In the genomic region with DNA sequence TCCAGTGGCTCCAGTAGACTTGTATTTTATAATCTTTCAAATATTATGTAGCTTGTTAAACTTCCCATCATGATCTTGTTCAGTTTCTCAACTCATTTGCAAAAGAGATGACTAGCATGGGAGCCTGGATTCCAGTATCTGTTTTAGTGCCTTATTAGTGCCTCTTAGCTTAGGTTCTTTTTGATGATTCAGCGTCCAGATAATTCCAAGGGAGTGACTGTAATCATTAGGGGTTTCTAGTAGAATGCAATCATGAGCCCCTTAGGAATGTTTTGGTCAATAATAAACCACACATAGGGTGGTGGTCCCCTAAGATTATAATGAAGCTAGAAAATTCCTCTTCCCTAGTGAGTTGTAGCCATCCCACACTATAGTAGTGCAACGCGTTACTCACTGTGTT, we compare ENCODE assay signal across 11 cellular contexts. TPM values are rescaled to one million over a fixed set of nuclear protein-coding genes. Genes with fewer than 3 reads are reported as not detected.
DNase-seq lines count a peak whose midpoint lies in the region; ATAC-seq and TF ChIP-seq lines count a peak whose summit lies in the region.
"Had no signal": no experiment of that assay in that cellular context is flagged by ENCODE, and none has a peak within 500 bp of the region (broad histone marks: within the 10 kb centered on the region; RNA-seq: fewer than 3 reads in every experiment).

No MANE protein-coding gene starts in this region.

- DNase-seq in Caki2 (ENCODE audit: low read depth): peak; percentile 80
- DNase-seq in M059J (ENCODE audit: low read depth): peak; percentile 94
- DNase-seq in colonic mucosa: no peak
- no peak for DNase-seq in NCI-H2171 (lab: John Stamatoyannopoulos, UW)
- DNase-seq in hepatic stellate cell (ENCODE audit: low spot score): no peak
- DNase-seq in activated naive CD8-positive, alpha-beta T cell treated with anti-CD3 and anti-CD28 coated beads for 36 hours: no peak
- DNase-seq: NCI-H1048, ovary had no signal

- H3K4me1 ChIP-seq in colonic mucosa: peaks cover 15% of the 10 kb centered on the region

- peak overlapping the region; percentile 11 to 78 (median 71) for H3K27ac Mint-ChIP-seq in nephron
- no peak overlapping the region for H3K27ac Mint-ChIP-seq in activated naive CD8-positive, alpha-beta T cell treated with anti-CD3 and anti-CD28 coated beads for 36 hours

- H3K27me3 ChIP-seq in colonic mucosa: no peaks in the 10 kb centered on the region
- H3K27me3 ChIP-seq: ovary, tibial nerve had no signal

- no peaks in the 10 kb centered on the region for H3K27me3 Mint-ChIP-seq in nephron (ENCODE audit: low read depth)
- no peaks in the 10 kb centered on the region for H3K27me3 Mint-ChIP-seq in activated naive CD8-positive, alpha-beta T cell treated with anti-CD3 and anti-CD28 coated beads for 36 hours

- no peaks in the 10 kb centered on the region for H3K36me3 ChIP-seq in colonic mucosa
- H3K36me3 ChIP-seq: ovary, tibial nerve had no signal

- H3K4me3 Mint-ChIP-seq in nephron: peak overlapping the region in 1 of 3 experiments; percentile 6
- no peak overlapping the region for H3K4me3 Mint-ChIP-seq in activated naive CD8-positive, alpha-beta T cell treated with anti-CD3 and anti-CD28 coated beads for 36 hours

- H3K4me1 Mint-ChIP-seq in nephron: peaks cover 37% of the 10 kb centered on the region
- H3K4me1 Mint-ChIP-seq in activated naive CD8-positive, alpha-beta T cell treated with anti-CD3 and anti-CD28 coated beads for 36 hours: peaks cover 50% of the 10 kb centered on the region

- no peak overlapping the region for H3K4me3 ChIP-seq in colonic mucosa
- H3K4me3 ChIP-seq: ovary, tibial nerve had no signal

- intact Hi-C loops in colonic mucosa (cut with DNase I): no loop called here

- H3K9me3 Mint-ChIP-seq in nephron: no peaks in the 10 kb centered on the region
- no peaks in the 10 kb centered on the region for H3K9me3 Mint-ChIP-seq in activated naive CD8-positive, alpha-beta T cell treated with anti-CD3 and anti-CD28 coated beads for 36 hours

- no peak for ATAC-seq in HG02970 (IDR thresholded peaks at IDR 0.05; ENCODE audit: low FRiP score, unreplicated experiment)

- in situ Hi-C loops in Caki2 (cut with HindIII; ENCODE audit: low pct_unique_long_range_greater_than_20kb, low sequenced_read_pairs): no loop called here

- no peaks in the 10 kb centered on the region for H3K36me3 Mint-ChIP-seq in nephron (ENCODE audit: low read depth)
- H3K36me3 Mint-ChIP-seq in activated naive CD8-positive, alpha-beta T cell treated with anti-CD3 and anti-CD28 coated beads for 36 hours: peaks cover 5% of the 10 kb centered on the region

- TF ChIP-seq CTCF in colonic mucosa (IDR thresholded peaks at IDR 0.05): no peak
- no peak for TF ChIP-seq CTCF in nephron (IDR thresholded peaks at IDR 0.05; ENCODE audit: unreplicated experiment in 3 of 3)

- no peaks in the 10 kb centered on the region for H3K9me3 ChIP-seq in colonic mucosa
- H3K9me3 ChIP-seq: ovary, tibial nerve had no signal

- peak overlapping the region; percentile 42 for H3K27ac ChIP-seq in colonic mucosa
- H3K27ac ChIP-seq: ovary had no signal

- H3K9ac ChIP-seq in colonic mucosa (ENCODE audit: low read depth in 2 of 2, low read length in 2 of 2): no peak overlapping the region

RNA-seq across cellular contexts. Expression of a gene that starts 7.0 kb away (rescaled TPM):
- 46.0 and 53.2 TPM in 2 replicates for total RNA-seq in Caki2 (2014; rRNA removed; shearing (Covaris generic); ENCODE audit: low replicate concordance)
- 28.8 and 33.4 TPM in 2 replicates for total RNA-seq in M059J (2014; rRNA removed; shearing (Covaris generic))
- total RNA-seq in colonic mucosa: 100 to 1,000 TPM in 1 of 2 donors, 10 to 100 TPM in 1; 83.1 to 146 TPM
- 10 to 100 TPM; 35.0 to 35.7 TPM for total RNA-seq in activated naive CD8-positive, alpha-beta T cell treated with anti-CD3 and anti-CD28 coated beads for 36 hours

Comparison
In these comparisons a context has a peak if more than half of its experiments do, and no peak if none do; other contexts are left out.
1. DNase-seq: peak in Caki2 (single experiment) and M059J (single experiment); none in colonic mucosa (single experiment), NCI-H2171 (single experiment), hepatic stellate cell (single experiment) and activated naive CD8-positive, alpha-beta T cell treated with anti-CD3 and anti-CD28 coated beads for 36 hours (single experiment).